ENCODE assay signal across 13 cellular contexts in the genomic region with DNA sequence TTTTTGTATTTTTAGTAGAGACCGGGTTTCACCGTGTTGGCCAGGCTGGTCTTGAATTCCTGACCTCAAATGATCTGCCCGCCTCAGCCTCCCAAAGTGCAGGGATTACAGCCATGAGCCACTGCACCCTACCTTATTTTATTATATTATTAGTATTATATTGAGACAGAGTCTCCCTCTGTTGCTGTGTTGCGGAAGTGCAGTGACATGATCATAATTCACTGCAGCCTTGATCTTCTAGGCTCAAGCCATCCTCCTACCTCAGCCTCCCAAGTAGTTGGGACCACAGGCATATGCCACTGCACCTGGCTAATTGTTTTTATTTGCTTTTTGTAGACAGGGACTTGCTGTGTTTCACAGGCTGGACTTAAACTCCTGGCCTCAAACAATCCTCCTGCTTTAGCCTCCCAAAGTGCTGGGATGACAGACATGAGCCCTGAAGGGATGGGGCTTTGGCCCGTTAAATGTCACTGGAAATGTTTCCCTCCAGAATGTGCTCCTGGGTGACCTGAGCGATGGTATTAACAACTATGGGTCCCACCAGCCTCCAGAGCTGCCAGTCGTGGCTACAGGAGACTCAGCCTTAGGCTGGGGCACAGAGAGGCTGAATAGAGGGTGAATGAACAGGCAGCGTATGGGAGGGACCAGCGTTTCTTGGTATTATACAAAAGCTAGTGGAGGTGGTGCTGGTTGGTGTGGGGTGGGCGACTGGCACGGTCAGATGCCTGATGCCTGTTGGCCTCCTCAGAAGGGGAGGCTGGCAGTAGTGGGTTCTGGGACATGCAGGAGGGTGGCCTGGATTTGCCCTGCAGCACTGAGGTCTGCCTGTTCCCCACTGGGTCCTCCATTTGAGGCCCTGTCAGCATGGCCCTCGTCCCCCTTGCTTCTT. TPM values are rescaled to one million over a fixed set of nuclear protein-coding genes. Genes with fewer than 3 reads are reported as not detected.
A peak's percentile ranks its signal among the peaks of the same experiment; 100 is the strongest.
DNase-seq lines count a peak whose midpoint lies in the region; ATAC-seq, FAIRE-seq and TF ChIP-seq lines count a peak whose summit lies in the region.
"Had no signal": no experiment of that assay in that cellular context is flagged by ENCODE, and none has a peak within 500 bp of the region (broad histone marks: within the 10 kb centered on the region; RNA-seq: fewer than 3 reads in every experiment).

No MANE protein-coding gene starts in this region.

- H3K27ac ChIP-seq in GM12878 (ENCODE audit: control insufficient read depth, insufficient read depth) = no peak overlapping the region

- POLR2A ChIA-PET in GM12878 (lab: Charles Lee) = no interaction called here

- no peak overlapping the region for H3K4me3 ChIP-seq in HFF-Myc (replicated peaks; ENCODE audit: low read depth, low read length)
- no peak overlapping the region for H3K4me3 ChIP-seq in GM12878

- peaks cover 3% of the 10 kb centered on the region for H3K4me1 ChIP-seq in GM12878 (ENCODE audit: control insufficient read depth, insufficient read depth, low read length)

- H3K36me3 ChIP-seq in GM12878 (ENCODE audit: control insufficient read depth in 2 of 2, insufficient read depth in 2 of 2, low read length in 1 of 2) = no peaks in the 10 kb centered on the region; a peak in 2 of 4 replicates

- H3K9me3 ChIP-seq in GM12878 (replicated peaks; ENCODE audit: control insufficient read depth, insufficient read depth, low read length) = no peaks in the 10 kb centered on the region; the same call in 2 of the 3 replicates

- SMC1A ChIA-PET in GM12878 (lab: Charles Lee; ENCODE audit: uncharacterized antibody, unreplicated experiment) = no interaction called here

- TF ChIP-seq EP300 in GM12878 (IDR thresholded peaks at IDR 0.05; ENCODE audit: borderline replicate concordance in 1 of 2, control insufficient read depth in 1 of 2, low read depth in 2 of 2, low read length in 2 of 2) = no peak

- ATAC-seq in GM12878 (peak; percentile 73), GM18511 (IDR thresholded peaks at IDR 0.05; ENCODE audit: unreplicated experiment) (no peak), HG03457 (IDR thresholded peaks at IDR 0.05; ENCODE audit: unreplicated experiment) (no peak)

- WGBS in GM12878 (ENCODE audit: insufficient coverage, insufficient replicate concordance, low lambda C conversion rate, missing lambda C conversion rate) = 79% methylated on average over 12 of the region's 12 CpGs

- H2AFZ ChIP-seq in GM12878 (ENCODE audit: control insufficient read depth, low read depth, low read length) = no peak overlapping the region

- in situ Hi-C loops in GM12878 (cut with MboI) = no loop called here

- no peaks in the 10 kb centered on the region for H3K27me3 ChIP-seq in GM12878 (replicated peaks in 1 of 2; ENCODE audit: control insufficient read depth in 2 of 2, insufficient read depth in 2 of 2, low read length in 1 of 2)

- no TSS peak for BruUV-seq in GM12878 (replicated peaks; lab: Mats Ljungman, UMichigan)

- DNase-seq in DMS 273 (lab: John Stamatoyannopoulos, UW; ENCODE audit: unreplicated experiment) (peak; percentile 49), DMS 273 treated with DMSO at 0.1 percent for 48 hours (lab: John Stamatoyannopoulos, UW) (no peak), HFF-Myc (ENCODE audit: extremely low read depth, low read depth) (no peak), GM12878 (ENCODE audit: low read depth, low spot score) (no peak), lung microvascular endothelial cell (ENCODE audit: low read depth in 2 of 2) (peak; percentile 32 to 40), putamen (ENCODE audit: low spot score) (no peak)
- DNase-seq: 8988T, activated B cell treated with CpG ODN at 0.5 μM for 24 hours, kidney glomerular epithelial cell, NCI-H1930, trophoblast cell had no signal

- TF ChIP-seq RAD21 in GM12878 (IDR thresholded peaks at IDR 0.05; ENCODE audit: insufficient read depth, low read depth, low read length) = peak; percentile 24; the same call in 1 of the 2 replicates

- intact Hi-C loops in GM12878 (cut with micrococcal nuclease; ENCODE audit: unreplicated experiment) = loop anchor here (1.0 to 10.0 kb wide), 2 partner anchors 47 to 58 kb away; no protein-coding TSS in a partner anchor

- CTCF ChIA-PET in GM12878 (lab: Yijun Ruan, JAX) = interaction anchor here (0.7 kb wide), 1 partner anchor 9 kb away, joined by 4 read pairs; no protein-coding TSS in a partner anchor

- RAD21 ChIA-PET in GM12878 (lab: Charles Lee; ENCODE audit: unreplicated experiment) = no interaction called here

- no peaks in the 10 kb centered on the region for H4K20me1 ChIP-seq in GM12878 (ENCODE audit: control insufficient read depth, insufficient read depth)

- FAIRE-seq in GM12878 (lab: Jason Lieb, UNC) = no peak

- H3K79me2 ChIP-seq in GM12878 (ENCODE audit: control insufficient read depth, insufficient read depth, low read length) = peaks cover 2% of the 10 kb centered on the region; the same call in 1 of the 2 replicates

- H3K4me2 ChIP-seq in GM12878 (ENCODE audit: control insufficient read depth, insufficient read depth) = no peak overlapping the region

- TF ChIP-seq CTCF in HFF-Myc (IDR thresholded peaks at IDR 0.05; ENCODE audit: low read depth, low read length, missing control alignments) = peak; percentile 37
- TF ChIP-seq CTCF in GM12878 (IDR thresholded peaks at IDR 0.05 in 2 of 3, conservative IDR thresholded peaks at IDR 0.05 in 1 of 3; ENCODE audit: control insufficient read depth in 2 of 3, extremely low read depth in 1 of 3, insufficient read depth in 1 of 3, low read depth in 3 of 3, low read length in 3 of 3) = peak; percentile 20 to 43 (median 28); a peak in 4 of 6 replicates

- no peak for TF ChIP-seq POLR2A in GM12878 (IDR thresholded peaks at IDR 0.05; ENCODE audit: low read depth, low read length)

- H3K9ac ChIP-seq in GM12878 (ENCODE audit: control insufficient read depth, insufficient read depth, low read length) = no peak overlapping the region

TF ChIP-seq in GM12878, 131 proteins besides CTCF, POLR2A, EP300 and RAD21:
- TF ChIP-seq KDM1A (IDR thresholded peaks at IDR 0.05; ENCODE audit: borderline replicate concordance) (no peak), SMC3 (IDR thresholded peaks at IDR 0.05; ENCODE audit: borderline replicate concordance, low read length) (peak; percentile 24; the same call in 1 of the 2 replicates)

RNA-seq across cellular contexts. Expression of gene TANGO2, which starts 7.3 kb away (rescaled TPM):
- 42.1 and 46.9 TPM in 2 replicates for total RNA-seq in GM12878 (2013; cell fraction: nucleolus; rRNA removed)
- total RNA-seq in GM12878 (2014; rRNA removed) = 24.2 and 25.6 TPM in 2 replicates
- total RNA-seq in GM12878 (2014; rRNA removed; fragmentation: Illumina TruSeq; extraction: Trizol) = 14.2 and 17.5 TPM in 2 replicates
- 19.4 and 22.2 TPM in 2 replicates for total RNA-seq in GM12878 (2021)
- 14.8 TPM for polyA plus RNA-seq in GM12878 (2011; ENCODE audit: low read depth)
- 9.7 and 21.0 TPM in 2 replicates for polyA plus RNA-seq in GM12878 (2011; rRNA removed)
- polyA plus RNA-seq in GM12878 (2011; cell fraction: cytosol; rRNA removed) = 27.8 and 38.8 TPM in 2 replicates
- 28.8 and 31.0 TPM in 2 replicates for polyA plus RNA-seq in GM12878 (2011; cell fraction: nucleus; rRNA removed)
- polyA plus RNA-seq in GM12878 (2012) = 14.9 and 15.9 TPM in 2 replicates
- polyA plus RNA-seq in GM12878 (2014; fragmentation: Illumina TruSeq; extraction: Trizol) = 11.6 and 19.8 TPM in 2 replicates
- polyA plus RNA-seq in GM12878 (2014; fragmentation: Nextera tagmentation; extraction: Ambion mirVana) = 1 to 10 TPM; 4.0 to 5.0 TPM
- 23.1 and 26.7 TPM in 2 replicates for polyA plus RNA-seq in GM12878 (2014; rRNA removed)
- polyA plus RNA-seq in GM12878 (2016; fragmentation: Nextera tagmentation; extraction: Ambion mirVana) = 10 to 100 TPM; 20.8 to 24.8 TPM
- polyA minus RNA-seq in GM12878 (2011; rRNA and poly(A)+ RNA removed) = 40.0 and 50.8 TPM in 2 replicates
- polyA minus RNA-seq in GM12878 (2011; cell fraction: cytosol; rRNA and poly(A)+ RNA removed) = 9.4 and 9.5 TPM in 2 replicates
- 7.4 and 13.3 TPM in 2 replicates for polyA minus RNA-seq in GM12878 (2011; cell fraction: nucleus; rRNA and poly(A)+ RNA removed)
- 42.3 and 46.8 TPM in 2 replicates for total RNA-seq in lung microvascular endothelial cell

RNA-seq across cellular contexts. Expression of gene ARVCF, which starts 11.6 kb away (rescaled TPM):
- 0.76 and 0.92 TPM in 2 replicates for total RNA-seq in GM12878 (2013; cell fraction: nucleolus; rRNA removed)
- total RNA-seq in GM12878 (2014; rRNA removed) (0.44 and 1.0 TPM in 2 replicates), GM12878 (2014; rRNA removed; fragmentation: Illumina TruSeq; extraction: Trizol) (0.13 and 0.32 TPM in 2 replicates), GM12878 (2021) (1.8 and 1.9 TPM in 2 replicates), lung microvascular endothelial cell (46.0 and 72.0 TPM in 2 replicates)
- 0.13 TPM for polyA plus RNA-seq in GM12878 (2011; ENCODE audit: low read depth)
- polyA plus RNA-seq in GM12878 (2011; rRNA removed) (0.17 and 0.26 TPM in 2 replicates), GM12878 (2014; fragmentation: Illumina TruSeq; extraction: Trizol) (0.13 and 0.21 TPM in 2 replicates), GM12878 (2014; fragmentation: Nextera tagmentation; extraction: Ambion mirVana) (not detected), GM12878 (2014; rRNA removed) (1.00 and 2.6 TPM in 2 replicates), GM12878 (2016; fragmentation: Nextera tagmentation; extraction: Ambion mirVana) (1 to 10 TPM; 1.0 to 1.3 TPM)
- polyA plus RNA-seq in GM12878 (2011; cell fraction: cytosol; rRNA removed) = 0.22 and 0.60 TPM in 2 replicates
- polyA plus RNA-seq in GM12878 (2011; cell fraction: nucleus; rRNA removed) = 5.6 and 6.7 TPM in 2 replicates
- polyA plus RNA-seq in GM12878 (2012) = 1.2 and 3.5 TPM in 2 replicates
- polyA minus RNA-seq in GM12878 (2011; rRNA and poly(A)+ RNA removed) = 0.15 and 0.52 TPM in 2 replicates
- not detected in 2 replicates for polyA minus RNA-seq in GM12878 (2011; cell fraction: cytosol; rRNA and poly(A)+ RNA removed)
- 2.0 and 2.1 TPM in 2 replicates for polyA minus RNA-seq in GM12878 (2011; cell fraction: nucleus; rRNA and poly(A)+ RNA removed)

RNA-seq across cellular contexts. Expression of gene DGCR8, which starts 51.8 kb away (rescaled TPM):
- 62.1 and 88.0 TPM in 2 replicates for total RNA-seq in GM12878 (2013; cell fraction: nucleolus; rRNA removed)
- total RNA-seq in GM12878 (2014; rRNA removed) = 24.1 and 28.5 TPM in 2 replicates
- 15.4 and 17.3 TPM in 2 replicates for total RNA-seq in GM12878 (2014; rRNA removed; fragmentation: Illumina TruSeq; extraction: Trizol)
- total RNA-seq in GM12878 (2021) = 33.0 and 35.1 TPM in 2 replicates
- 10.6 TPM for polyA plus RNA-seq in GM12878 (2011; ENCODE audit: low read depth)
- 15.0 and 17.1 TPM in 2 replicates for polyA plus RNA-seq in GM12878 (2011; rRNA removed)
- polyA plus RNA-seq in GM12878 (2011; cell fraction: cytosol; rRNA removed) = 18.7 and 20.5 TPM in 2 replicates
- polyA plus RNA-seq in GM12878 (2011; cell fraction: nucleus; rRNA removed) = 96.6 and 126 TPM in 2 replicates
- 13.6 and 18.8 TPM in 2 replicates for polyA plus RNA-seq in GM12878 (2012)
- polyA plus RNA-seq in GM12878 (2014; fragmentation: Illumina TruSeq; extraction: Trizol) = 14.1 and 17.9 TPM in 2 replicates
- 1 to 10 TPM; 1.2 to 2.5 TPM for polyA plus RNA-seq in GM12878 (2014; fragmentation: Nextera tagmentation; extraction: Ambion mirVana)
- 27.8 and 29.7 TPM in 2 replicates for polyA plus RNA-seq in GM12878 (2014; rRNA removed)
- polyA plus RNA-seq in GM12878 (2016; fragmentation: Nextera tagmentation; extraction: Ambion mirVana) = 10 to 100 TPM; 12.9 to 16.9 TPM
- polyA minus RNA-seq in GM12878 (2011; rRNA and poly(A)+ RNA removed) = 18.9 and 21.9 TPM in 2 replicates
- polyA minus RNA-seq in GM12878 (2011; cell fraction: cytosol; rRNA and poly(A)+ RNA removed) = 7.9 and 8.5 TPM in 2 replicates
- polyA minus RNA-seq in GM12878 (2011; cell fraction: nucleus; rRNA and poly(A)+ RNA removed) = 18.7 and 34.8 TPM in 2 replicates
- 17.4 and 23.2 TPM in 2 replicates for total RNA-seq in lung microvascular endothelial cell

Comparison
In these comparisons a context has a peak if more than half of its experiments do, and no peak if none do; other contexts are left out.
1. DNase-seq: peak in DMS 273 (single experiment) and lung microvascular endothelial cell (2 of 2); none in DMS 273 treated with DMSO at 0.1 percent for 48 hours (single experiment), HFF-Myc (single experiment), GM12878 (single experiment) and putamen (single experiment).
2. RNA of gene ARVCF, which starts 11.6 kb away (total RNA-seq): 46.0 to 72.0 TPM in lung microvascular endothelial cell; 0.13 to 1.9 TPM in GM12878; every median in the first group is over 10 times any median in the second.